8 cellular contexts compared by ENCODE assay signal in genomic region chr7:16420649-16421332, GRCh38. TPM values are rescaled to one million over a fixed set of nuclear protein-coding genes. Genes with fewer than 3 reads are reported as not detected.
DNase-seq lines count a peak whose midpoint lies in the region; ATAC-seq and TF ChIP-seq lines count a peak whose summit lies in the region.

No MANE protein-coding gene starts in this region.

- intact Hi-C loops in psoas muscle (cut with DNase I): loop anchor here in 1 of 2 donors (10.0 kb wide), 1 partner anchor 346 kb away; no protein-coding TSS in a partner anchor

- H3K36me3 ChIP-seq in right atrium auricular region (no peaks in the 10 kb centered on the region), psoas muscle (ENCODE audit: insufficient read depth in 1 of 2, low read depth in 1 of 2) (no peaks in the 10 kb centered on the region), urinary bladder (ENCODE audit: insufficient read depth) (peaks cover 3% of the 10 kb centered on the region)

- peak overlapping the region; percentile 80 for H3K4me3 Mint-ChIP-seq in T-helper 1 cell treated with Interleukin-12 subunit alpha and Interleukin-12 subunit beta and Interleukin-4 antibody, amounts not matched to agents 30 μg/mL and 1 μg/mL, for 36 hours

- peak overlapping the region; percentile 85 for H3K27ac Mint-ChIP-seq in T-helper 1 cell treated with Interleukin-12 subunit alpha and Interleukin-12 subunit beta and Interleukin-4 antibody, amounts not matched to agents 30 μg/mL and 1 μg/mL, for 36 hours

- H3K27me3 ChIP-seq in right atrium auricular region: no peaks in the 10 kb centered on the region
- H3K27me3 ChIP-seq in psoas muscle (ENCODE audit: insufficient read depth in 3 of 3, low read length in 2 of 3): no peaks in the 10 kb centered on the region

- H3K4me1 Mint-ChIP-seq in T-helper 1 cell treated with Interleukin-12 subunit alpha and Interleukin-12 subunit beta and Interleukin-4 antibody, amounts not matched to agents 30 μg/mL and 1 μg/mL, for 36 hours (ENCODE audit: low read depth): peaks cover 12% of the 10 kb centered on the region

- H3K27ac ChIP-seq in right atrium auricular region (peak overlapping the region; percentile 96 to 98), psoas muscle (peak overlapping the region; percentile 96), urinary bladder (ENCODE audit: low read depth) (peak overlapping the region; percentile 99)

- H3K9me3 Mint-ChIP-seq in T-helper 1 cell treated with Interleukin-12 subunit alpha and Interleukin-12 subunit beta and Interleukin-4 antibody, amounts not matched to agents 30 μg/mL and 1 μg/mL, for 36 hours: peaks cover 8% of the 10 kb centered on the region

- no peak for TF ChIP-seq CTCF in GM12865 (IDR thresholded peaks at IDR 0.05; ENCODE audit: insufficient read depth, low read depth, low read length, missing control alignments)
- TF ChIP-seq CTCF in right atrium auricular region (IDR thresholded peaks at IDR 0.05): peak in 1 of 2 donors; percentile 54
- peak; percentile 25 for TF ChIP-seq CTCF in psoas muscle (IDR thresholded peaks at IDR 0.05)

- H3K4me1 ChIP-seq in right atrium auricular region (peaks cover 0 to 24% of the 10 kb centered on the region in 2 donors), psoas muscle (peaks cover 12% of the 10 kb centered on the region), urinary bladder (ENCODE audit: insufficient read depth) (peaks cover 1% of the 10 kb centered on the region)

- H3K9me3 ChIP-seq in right atrium auricular region (no peaks in the 10 kb centered on the region), psoas muscle (no peaks in the 10 kb centered on the region)

- peak overlapping the region; percentile 7 for H3K4me3 ChIP-seq in GM12865 (ENCODE audit: low read depth, low read length)
- peak overlapping the region; percentile 61 to 74 for H3K4me3 ChIP-seq in right atrium auricular region
- peak overlapping the region; percentile 88 for H3K4me3 ChIP-seq in psoas muscle
- H3K4me3 ChIP-seq in urinary bladder (ENCODE audit: low read depth, low read length): peak overlapping the region; percentile 47

- DNase-seq in GM12865 (ENCODE audit: low read depth) (peak; percentile 56), NCI-H1436 treated with DMSO at 0.1 percent for 48 hours (lab: John Stamatoyannopoulos, UW) (peak; percentile 76), amygdala (lab: John Stamatoyannopoulos, UW) (peak in 55 of 56 donors; percentile 20 to 89 (median 77)), right atrium auricular region (ENCODE audit: low spot score) (peak; percentile 83), psoas muscle (peak; percentile 85 to 90)

- peaks cover 2% of the 10 kb centered on the region for H3K36me3 Mint-ChIP-seq in T-helper 1 cell treated with Interleukin-12 subunit alpha and Interleukin-12 subunit beta and Interleukin-4 antibody, amounts not matched to agents 30 μg/mL and 1 μg/mL, for 36 hours (ENCODE audit: low read depth)

- ATAC-seq in HG02678 (IDR thresholded peaks at IDR 0.05; ENCODE audit: unreplicated experiment) (peak; percentile 80), psoas muscle (peak; percentile 82 to 93 (median 90))

- 0% methylated on average over 41 to 56 of the region's 56 CpGs for WGBS in psoas muscle, 3 donors
- under 1% methylated on average over 56 of the region's 56 CpGs for WGBS in urinary bladder

- peaks cover 5% of the 10 kb centered on the region for H3K27me3 Mint-ChIP-seq in T-helper 1 cell treated with Interleukin-12 subunit alpha and Interleukin-12 subunit beta and Interleukin-4 antibody, amounts not matched to agents 30 μg/mL and 1 μg/mL, for 36 hours (ENCODE audit: low read depth)

RNA-seq across cellular contexts. Expression of gene CRPPA, which starts 0.5 kb away (rescaled TPM):
- total RNA-seq in right atrium auricular region (1 to 10 TPM; 2.2 to 8.0 TPM), psoas muscle (1 to 10 TPM; 2.2 to 4.1 (median 3.5) TPM), urinary bladder (15.4 TPM)
- polyA plus RNA-seq in psoas muscle (1 to 10 TPM in 1 of 3 donors, under 1 TPM in 2; 0.30 to 1.1 (median 0.79) TPM), urinary bladder (0.99 TPM)

RNA-seq across cellular contexts. Expression of gene SOSTDC1, which starts 44.7 kb away (rescaled TPM):
- 1 to 10 TPM; 2.1 to 5.9 TPM for total RNA-seq in right atrium auricular region
- under 1 TPM in 1 of 4 donors, not detected in 3; 0.24 TPM for total RNA-seq in psoas muscle
- polyA plus RNA-seq in psoas muscle: under 1 TPM in 1 of 3 donors, not detected in 2; 0.04 TPM
- 25.6 TPM for total RNA-seq in urinary bladder
- polyA plus RNA-seq in urinary bladder: 2.3 TPM

Comparison
In these comparisons a context has a peak if more than half of its experiments do, and no peak if none do; other contexts are left out.
1. Peak in every context shown above with its lines: DNase-seq, ATAC-seq, H3K4me3 ChIP-seq and H3K27ac ChIP-seq.
2. H3K4me3 ChIP-seq: peak in every context shown above with its lines; median percentile 88 in psoas muscle; 68 in right atrium auricular region; 47 in urinary bladder; 7 in GM12865.